34 cellular contexts compared by ENCODE assay signal in genomic region chr13:102187313-102187712, GRCh38.
"Had no signal": no experiment of that assay in that cellular context is flagged by ENCODE, and none has a peak within 500 bp of the region (broad histone marks: within the 10 kb centered on the region; RNA-seq: fewer than 3 reads in every experiment).

No MANE protein-coding gene starts in this region.

- H3K27me3 ChIP-seq: MG63 had no signal

- H3K9me3 ChIP-seq: MG63 had no signal

- H3K4me2 ChIP-seq: KMS-11 had no signal

- H3K36me3 ChIP-seq: MG63 had no signal

- H3K27ac ChIP-seq: KMS-11 had no signal

- H3K9ac ChIP-seq: KMS-11 had no signal

- H3K4me3 ChIP-seq: MG63 had no signal

- DNase-seq: Karpas-422, Kasumi-1, MG63, MM.1S, MV-4-11, NCI-H1048, NCI-H1092, NCI-H1092 treated with DMSO at 0.1 percent for 48 hours, NCI-H1105, NCI-H1105 treated with DMSO at 0.1 percent for 48 hours, NCI-H1417, NCI-H1417 treated with DMSO at 0.1 percent for 48 hours, NCI-H1436, NCI-H1436 treated with DMSO at 0.1 percent for 48 hours, NCI-H146, NCI-H1694, NCI-H1694 treated with DMSO at 0.1 percent for 48 hours, NCI-H187, NCI-H187 treated with DMSO at 0.1 percent for 48 hours, NCI-H1930, NCI-H2029, NCI-H2029 treated with DMSO at 0.1 percent for 48 hours, NCI-H2081, NCI-H2081 treated with DMSO at 0.1 percent for 48 hours, NCI-H2107, NCI-H2171, NCI-H2171 treated with DMSO at 0.1 percent for 48 hours, NCI-H2227 treated with DMSO at 0.1 percent for 48 hours, NCI-H226, NCI-H345, NCI-H446, NCI-H446 treated with DMSO at 0.1 percent for 48 hours, NCI-H510A had no signal
